34 cellular contexts compared by ENCODE assay signal in genomic region chr9:114132550-114132918, GRCh38. TPM values are rescaled to one million over a fixed set of nuclear protein-coding genes. Genes with fewer than 3 reads are reported as not detected.
"Had no signal": no experiment of that assay in that cellular context is flagged by ENCODE, and none has a peak within 500 bp of the region (broad histone marks: within the 10 kb centered on the region; RNA-seq: fewer than 3 reads in every experiment).

No MANE protein-coding gene starts in this region.

- ATAC-seq: left colon; left lung; mucosa of descending colon; naive thymus-derived CD4-positive, alpha-beta T cell; natural killer cell treated with Interleukin-12 subunit alpha and Interleukin-12 subunit beta and Interleukin-15 and Interleukin-18, amount 100 ng/mL, for 72 hours; sciatic nerve; stimulated activated effector memory CD8-positive, alpha-beta T cell treated with anti-CD3 and anti-CD28 coated beads, Interleukin-12 subunit alpha, Interleukin-12 subunit beta, amount 100 ng/mL, for 72 hours; upper lobe of right lung had no signal

- H3K4me3 ChIP-seq: heart left ventricle, left lung, lung, mucosa of descending colon, ovary, right atrium auricular region, spleen, suprapubic skin, thoracic aorta, tibial artery, upper lobe of right lung had no signal

- H3K27me3 ChIP-seq: heart left ventricle, ovary, right atrium auricular region, tibial artery, upper lobe of right lung had no signal

- H3K4me1 ChIP-seq: left lung, spleen, suprapubic skin, tibial artery, upper lobe of right lung had no signal

- H3K4me1 Mint-ChIP-seq: immature natural killer cell; naive thymus-derived CD4-positive, alpha-beta T cell; stimulated activated effector memory CD8-positive, alpha-beta T cell treated with anti-CD3 and anti-CD28 coated beads, Interleukin-12 subunit alpha, Interleukin-12 subunit beta, amount 100 ng/mL, for 72 hours had no signal

- H3K27ac ChIP-seq: left lung, neutrophil, ovary, spleen, suprapubic skin, thoracic aorta, tibial artery, upper lobe of right lung had no signal

- H3K27ac Mint-ChIP-seq: immature natural killer cell; naive thymus-derived CD4-positive, alpha-beta T cell; natural killer cell treated with Interleukin-12 subunit alpha and Interleukin-12 subunit beta and Interleukin-15 and Interleukin-18, amount 100 ng/mL, for 72 hours; progenitor cell of endocrine pancreas; stimulated activated effector memory CD8-positive, alpha-beta T cell treated with anti-CD3 and anti-CD28 coated beads, Interleukin-12 subunit alpha, Interleukin-12 subunit beta, amount 100 ng/mL, for 72 hours; stimulated activated naive CD8-positive, alpha-beta T cell treated with anti-CD3 and anti-CD28 coated beads, Interleukin-15, Interleukin-2, amounts not matched to agents 100 ng/mL and 50 ng/mL, for 24 hours had no signal

- H3K9me3 Mint-ChIP-seq: natural killer cell treated with Interleukin-12 subunit alpha and Interleukin-12 subunit beta and Interleukin-15 and Interleukin-18, amount 100 ng/mL, for 72 hours; stimulated activated naive CD8-positive, alpha-beta T cell treated with anti-CD3 and anti-CD28 coated beads, Interleukin-15, Interleukin-2, amounts not matched to agents 100 ng/mL and 50 ng/mL, for 24 hours had no signal

- H3K36me3 ChIP-seq: heart left ventricle, left lung, neutrophil, ovary, right atrium auricular region, spleen, suprapubic skin, thoracic aorta, tibial artery, upper lobe of right lung had no signal

- H3K36me3 Mint-ChIP-seq: immature natural killer cell; stimulated activated effector memory CD8-positive, alpha-beta T cell treated with anti-CD3 and anti-CD28 coated beads, Interleukin-12 subunit alpha, Interleukin-12 subunit beta, amount 100 ng/mL, for 72 hours had no signal

- H3K9me3 ChIP-seq: mucosa of descending colon, neutrophil, ovary, right atrium auricular region, upper lobe of right lung had no signal

- H3K4me3 Mint-ChIP-seq: immature natural killer cell; naive thymus-derived CD4-positive, alpha-beta T cell; natural killer cell treated with Interleukin-12 subunit alpha and Interleukin-12 subunit beta and Interleukin-15 and Interleukin-18, amount 100 ng/mL, for 72 hours; stimulated activated effector memory CD8-positive, alpha-beta T cell treated with anti-CD3 and anti-CD28 coated beads, Interleukin-12 subunit alpha, Interleukin-12 subunit beta, amount 100 ng/mL, for 72 hours; stimulated activated naive CD8-positive, alpha-beta T cell treated with anti-CD3 and anti-CD28 coated beads, Interleukin-15, Interleukin-2, amounts not matched to agents 100 ng/mL and 50 ng/mL, for 24 hours had no signal

- DNase-seq: hypothalamus; immature natural killer cell; kidney; left colon; left lung; midbrain; mucosa of descending colon; naive thymus-derived CD4-positive, alpha-beta T cell; occipital lobe; small intestine; spleen; stimulated activated CD4-positive, alpha-beta T cell treated with anti-CD3 and anti-CD28 coated beads, Interleukin-4, amount 100 ng/mL, for 24 hours; stimulated activated naive CD4-positive, alpha-beta T cell; tibial artery; trophoblast cell; upper lobe of right lung had no signal

RNA-seq across cellular contexts. Expression of gene COL27A1, which starts 22.8 kb away (rescaled TPM):
- polyA plus RNA-seq: immature natural killer cell; naive thymus-derived CD4-positive, alpha-beta T cell had no signal

RNA-seq across cellular contexts. Expression of gene KIF12, which starts 33.4 kb away (rescaled TPM):
- total RNA-seq: myocyte; naive thymus-derived CD4-positive, alpha-beta T cell; natural killer cell treated with Interleukin-12 subunit alpha and Interleukin-12 subunit beta and Interleukin-15 and Interleukin-18, amount 100 ng/mL, for 72 hours; right atrium auricular region; subcutaneous adipose tissue; thoracic aorta had no signal
- polyA plus RNA-seq: immature natural killer cell; naive thymus-derived CD4-positive, alpha-beta T cell; neural cell had no signal

RNA-seq across cellular contexts. Expression of gene AMBP, which starts 54.4 kb away (rescaled TPM):
- total RNA-seq: lower leg skin; mesenteric fat pad; naive thymus-derived CD4-positive, alpha-beta T cell; natural killer cell treated with Interleukin-12 subunit alpha and Interleukin-12 subunit beta and Interleukin-15 and Interleukin-18, amount 100 ng/mL, for 72 hours; pulmonary artery endothelial cell; right atrium auricular region; sciatic nerve; subcutaneous adipose tissue; thoracic aorta had no signal
- polyA plus RNA-seq: immature natural killer cell; naive thymus-derived CD4-positive, alpha-beta T cell; neural cell had no signal
